28 cellular contexts compared by ENCODE assay signal in genomic region chr15:64906402-64906801, GRCh38.
"Had no signal": no experiment of that assay in that cellular context is flagged by ENCODE, and none has a peak within 500 bp of the region (broad histone marks: within the 10 kb centered on the region; RNA-seq: fewer than 3 reads in every experiment).

No MANE protein-coding gene starts in this region.

- H3K9me3 Mint-ChIP-seq: activated CD4-positive, alpha-beta memory T cell treated with anti-CD3 and anti-CD28 coated beads, Interleukin-2, amount 10 ng/mL, durations not matched to agents 7 days and 5 days; activated CD4-positive, alpha-beta T cell treated with anti-CD3 and anti-CD28 coated beads, Interleukin-2, amount 10 ng/mL, durations not matched to agents 7 days and 5 days; activated naive CD4-positive, alpha-beta T cell treated with anti-CD3 and anti-CD28 coated beads, Interleukin-2, amount 50 U/mL, for 72 hours; activated T-cell treated with anti-CD3 and anti-CD28 coated beads, Interleukin-2, amount 50 U/mL, for 24 hours; effector memory CD8-positive, alpha-beta T cell had no signal

- DNase-seq: activated CD4-positive, alpha-beta memory T cell treated with anti-CD3 and anti-CD28 coated beads, Interleukin-2, amount 10 ng/mL, durations not matched to agents 7 days and 5 days; activated CD4-positive, alpha-beta T cell treated with anti-CD3 and anti-CD28 coated beads for 1 hour; activated CD4-positive, alpha-beta T cell treated with anti-CD3 and anti-CD28 coated beads for 4 hours; activated CD4-positive, alpha-beta T cell treated with anti-CD3 and anti-CD28 coated beads, Interleukin-2, amount 10 ng/mL, durations not matched to agents 7 days and 5 days; activated CD4-positive, alpha-beta T cell treated with anti-CD3 and anti-CD28 coated beads, Interleukin-2, amount 50 U/mL, for 4 hours; activated CD8-positive, alpha-beta memory T cell treated with anti-CD3 and anti-CD28 coated beads, Interleukin-2, amount 50 U/mL, for 48 hours; activated gamma-delta T cell; activated naive CD4-positive, alpha-beta T cell; activated naive CD4-positive, alpha-beta T cell treated with anti-CD3 and anti-CD28 coated beads, Interleukin-2, amount 10 ng/mL, durations not matched to agents 7 days and 5 days; activated T-cell treated with anti-CD3 and anti-CD28 coated beads for 4 hours; activated T-cell treated with anti-CD3 and anti-CD28 coated beads, Interleukin-2, amount 50 U/mL, for 24 hours; activated T-cell treated with anti-CD3 and anti-CD28 coated beads, Interleukin-2, amount 50 U/mL, for 72 hours; adrenal gland; body of pancreas; caudate nucleus; cortex of kidney; dermis blood vessel endothelial cell; effector CD4-positive, alpha-beta T cell; effector memory CD8-positive, alpha-beta T cell; esophagus squamous epithelium; foreskin melanocyte; head of caudate nucleus; T-helper 1 cell; T-helper 17 cell; T1000 had no signal

- H3K27me3 ChIP-seq: adrenal gland, body of pancreas, esophagus squamous epithelium had no signal

- H3K36me3 ChIP-seq: adrenal gland, esophagus squamous epithelium had no signal

- H3K9me3 ChIP-seq: body of pancreas had no signal

- H3K4me3 Mint-ChIP-seq: activated CD4-positive, alpha-beta memory T cell treated with anti-CD3 and anti-CD28 coated beads, Interleukin-2, amount 10 ng/mL, durations not matched to agents 7 days and 5 days; activated CD4-positive, alpha-beta T cell treated with anti-CD3 and anti-CD28 coated beads, Interleukin-2, amount 10 ng/mL, durations not matched to agents 7 days and 5 days; activated naive CD4-positive, alpha-beta T cell treated with anti-CD3 and anti-CD28 coated beads, Interleukin-2, amount 10 ng/mL, durations not matched to agents 7 days and 5 days; activated T-cell treated with anti-CD3 and anti-CD28 coated beads, Interleukin-2, amount 50 U/mL, for 24 hours had no signal

- H3K27me3 Mint-ChIP-seq: effector memory CD8-positive, alpha-beta T cell had no signal

- H3K27ac ChIP-seq: adrenal gland, body of pancreas, epithelial cell of prostate, esophagus squamous epithelium had no signal

- ATAC-seq: effector memory CD8-positive, alpha-beta T cell; T-helper 17 cell had no signal

- H3K27ac Mint-ChIP-seq: activated CD4-positive, alpha-beta memory T cell treated with anti-CD3 and anti-CD28 coated beads, Interleukin-2, amount 10 ng/mL, durations not matched to agents 7 days and 5 days; activated CD4-positive, alpha-beta T cell treated with anti-CD3 and anti-CD28 coated beads, Interleukin-2, amount 10 ng/mL, durations not matched to agents 7 days and 5 days; activated naive CD4-positive, alpha-beta T cell treated with anti-CD3 and anti-CD28 coated beads, Interleukin-2, amount 10 ng/mL, durations not matched to agents 7 days and 5 days; activated T-cell treated with anti-CD3 and anti-CD28 coated beads, Interleukin-2, amount 50 U/mL, for 24 hours; activated T-cell treated with anti-CD3 and anti-CD28 coated beads, Interleukin-2, amount 50 U/mL, for 72 hours; T-helper 17 cell; T-helper 2 cell treated with Interferon-gamma antibody and Interleukin-4, amounts not matched to agents 5 μg/mL and 100 μg/mL, for 36 hours had no signal

- H3K4me3 ChIP-seq: body of pancreas had no signal
